Comparison of ENCODE assay signal across 18 cellular contexts in genomic region chr15:101388046-101388445, GRCh38.
DNase-seq lines count a peak whose midpoint lies in the region; ATAC-seq and FAIRE-seq lines count a peak whose summit lies in the region.
"Had no signal": no experiment of that assay in that cellular context is flagged by ENCODE, and none has a peak within 500 bp of the region (broad histone marks: within the 10 kb centered on the region; RNA-seq: fewer than 3 reads in every experiment).

No MANE protein-coding gene starts in this region.

- ATAC-seq in GM21723 (IDR thresholded peaks at IDR 0.05; ENCODE audit: unreplicated experiment) (no peak), GM19395 (IDR thresholded peaks at IDR 0.05; ENCODE audit: unreplicated experiment) (no peak)
- ATAC-seq: A549; CD8-positive, alpha-beta T cell had no signal

- peak; percentile 23 for FAIRE-seq in urothelium cell line (lab: Jason Lieb, UNC)
- FAIRE-seq: A549, D721Med, G401.6, GM12891, GM19239 had no signal

- DNase-seq in activated effector memory CD4-positive, alpha-beta T cell treated with anti-CD3 and anti-CD28 coated beads, Interleukin-2, amount 50 U/mL, for 16 hours, result peak; percentile 3
- DNase-seq in activated effector memory CD4-positive, alpha-beta T cell treated with Interleukin-2 at 50 U/mL for 16 hours, result no peak
- DNase-seq in foreskin melanocyte, result peak; percentile 89
- no peak for DNase-seq in urothelium cell line (ENCODE audit: low spot score)
- DNase-seq: AML-193; Caco-2; Calu3; CD4-positive, alpha-beta T cell; CD8-positive, alpha-beta T cell; DMS79 treated with DMSO at 0.1 percent for 48 hours; GF-D8 had no signal

Comparison
In these comparisons a context has a peak if more than half of its experiments do, and no peak if none do; other contexts are left out.
1. DNase-seq: peak in activated effector memory CD4-positive, alpha-beta T cell treated with anti-CD3 and anti-CD28 coated beads, Interleukin-2, amount 50 U/mL, for 16 hours (single experiment) and foreskin melanocyte (single experiment); none in activated effector memory CD4-positive, alpha-beta T cell treated with Interleukin-2 at 50 U/mL for 16 hours (single experiment) and urothelium cell line (single experiment).